Comparison of ENCODE assay signal across 1 cellular context in the genomic region with DNA sequence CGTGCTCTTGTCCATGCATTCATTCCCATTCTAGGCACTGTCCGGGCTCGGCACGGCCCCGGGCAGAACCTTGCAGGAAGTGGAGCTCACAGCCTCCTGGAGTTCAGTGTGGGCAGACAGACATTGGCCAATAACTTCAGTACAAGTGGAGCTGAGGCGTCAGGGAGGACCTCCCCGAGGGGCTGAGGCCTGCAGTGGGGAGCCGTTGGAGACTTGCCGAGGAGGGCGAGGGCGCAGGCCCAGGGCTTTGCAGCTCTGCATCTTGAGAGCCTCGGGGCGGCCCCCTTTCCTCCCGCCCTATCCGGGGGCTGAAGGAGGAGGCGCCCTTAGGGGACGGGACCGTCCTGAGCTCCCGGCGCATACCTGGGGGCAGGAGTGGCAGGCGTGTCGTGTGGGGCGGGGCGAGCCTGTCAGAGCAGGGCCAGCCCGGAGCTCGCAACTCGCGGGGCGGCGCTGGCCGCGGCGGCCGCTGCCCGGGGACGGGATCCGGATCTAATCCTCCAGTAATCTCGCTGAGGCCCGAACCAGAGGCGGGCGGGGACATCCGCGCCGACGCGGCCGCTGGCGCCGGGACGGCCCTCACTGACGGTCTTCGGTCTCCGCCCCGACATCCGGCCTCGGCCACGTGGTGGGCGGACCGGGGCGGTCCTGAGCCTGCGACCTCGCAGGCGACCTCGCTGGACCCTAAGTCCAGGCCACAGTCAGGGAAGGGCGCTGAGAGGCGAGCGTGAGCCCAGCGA.
TF ChIP-seq lines count a peak whose summit lies in the region.

Gene ACY1 (plus strand): TSS at position 698 of the 740 bp plus-strand sequence. CDS start 530 bp downstream, outside the sequence.

TF ChIP-seq in K562, 482 proteins besides CTCF, POLR2A, EP300 and RAD21 (continued from another document and continues in another):
- TF ChIP-seq HINFP (tag; conservative IDR thresholded peaks at IDR 0.05; ENCODE audit: low read depth) (no peak), CBX2 (IDR thresholded peaks at IDR 0.05; ENCODE audit: insufficient read depth, low read length, poor library complexity, severe bottlenecking) (no peak), PML (IDR thresholded peaks at IDR 0.05; ENCODE audit: low read length) (no peak; the same call in 1 of the 2 replicates), ZNF24 (IDR thresholded peaks at IDR 0.05) (no peak), FOSL1 (tag; conservative IDR thresholded peaks at IDR 0.05) (0 out of 2 replicates have a peak, but pooled peaks have one; percentile 40), WHSC1 (IDR thresholded peaks at IDR 0.05; ENCODE audit: low read length) (no peak), ATF7 (IDR thresholded peaks at IDR 0.05) (peak; percentile 65; the same call in 1 of the 2 replicates), SIRT6 (IDR thresholded peaks at IDR 0.05; ENCODE audit: low read depth, low read length) (no peak), HDAC1 (IDR thresholded peaks at IDR 0.05) (peak in 1 of 2 experiments; percentile 78; a peak in 2 of 4 replicates), TSC22D4 (tag; IDR thresholded peaks at IDR 0.05) (no peak), GATA2 (CRISPR knock-in tag; IDR thresholded peaks at IDR 0.05) (peak; percentile 53; the same call in 1 of the 2 replicates), CHD2 (IDR thresholded peaks at IDR 0.05; ENCODE audit: low read depth, low read length) (no peak), MNT (conservative IDR thresholded peaks at IDR 0.05) (peak; percentile 96 to 97), CHD1 (IDR thresholded peaks at IDR 0.05; ENCODE audit: low read length) (no peak), TCF3 (CRISPR knock-in tag; IDR thresholded peaks at IDR 0.05) (peak; percentile 45; the same call in 1 of the 2 replicates), ZNF384 (IDR thresholded peaks at IDR 0.05; ENCODE audit: low read depth, low read length) (no peak; the same call in 1 of the 2 replicates), SREBF1 (IDR thresholded peaks at IDR 0.05; ENCODE audit: borderline replicate concordance, low read depth, low read length) (no peak), HNRNPH1 (optimal IDR thresholded peaks at IDR 0.05; ENCODE audit: low read depth, low read length) (no peak), ATF6 (CRISPR knock-in tag; IDR thresholded peaks at IDR 0.05) (no peak; the same call in 1 of the 2 replicates), RBBP5 (IDR thresholded peaks at IDR 0.05; ENCODE audit: borderline replicate concordance, insufficient read depth, low read length, poor library complexity, severe bottlenecking) (peak; percentile 56), SMC3 (conservative IDR thresholded peaks at IDR 0.05; ENCODE audit: insufficient read depth, low read depth, low read length) (no peak), ZNF146 (CRISPR knock-in tag; IDR thresholded peaks at IDR 0.05; ENCODE audit: unreplicated experiment) (no peak), ZFPM2 (CRISPR knock-in tag; IDR thresholded peaks at IDR 0.05) (no peak), NR2F6 (CRISPR knock-in tag; IDR thresholded peaks at IDR 0.05) (no peak), EGR1 (conservative IDR thresholded peaks at IDR 0.05) (no peak; the same call in 1 of the 2 replicates), YBX1 (IDR thresholded peaks at IDR 0.05) (no peak), RFX5 (IDR thresholded peaks at IDR 0.05; ENCODE audit: low read depth, low read length) (no peak), ETV5 (CRISPR knock-in tag; IDR thresholded peaks at IDR 0.05; ENCODE audit: low read depth) (peak; percentile 94), ZNF133 (CRISPR knock-in tag; IDR thresholded peaks at IDR 0.05) (no peak), MAFK (IDR thresholded peaks at IDR 0.05; ENCODE audit: low read length) (no peak), ZNF518B (CRISPR knock-in tag; IDR thresholded peaks at IDR 0.05) (no peak), PHF21A (IDR thresholded peaks at IDR 0.05; ENCODE audit: borderline replicate concordance, low read depth) (no peak), ZNF197 (CRISPR knock-in tag; IDR thresholded peaks at IDR 0.05; ENCODE audit: low read depth) (no peak), MAFG (tag; conservative IDR thresholded peaks at IDR 0.05) (no peak), CREM (IDR thresholded peaks at IDR 0.05; ENCODE audit: low read depth) (peak; percentile 87), PKNOX1 (IDR thresholded peaks at IDR 0.05) (peak; percentile 77), POLR3G (IDR thresholded peaks at IDR 0.05; ENCODE audit: extremely low read depth, insufficient read length, insufficient replicate concordance) (no peak)
- TF ChIP-seq, protein P1, sequence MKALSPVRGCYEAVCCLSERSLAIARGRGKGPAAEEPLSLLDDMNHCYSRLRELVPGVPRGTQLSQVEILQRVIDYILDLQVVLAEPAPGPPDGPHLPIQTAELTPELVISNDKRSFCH (CRISPR knock-in tag; IDR thresholded peaks at IDR 0.05) = no peak
- TF ChIP-seq, protein P1 (tag; IDR thresholded peaks at IDR 0.05) = no peak
- TF ChIP-seq, protein P2, sequence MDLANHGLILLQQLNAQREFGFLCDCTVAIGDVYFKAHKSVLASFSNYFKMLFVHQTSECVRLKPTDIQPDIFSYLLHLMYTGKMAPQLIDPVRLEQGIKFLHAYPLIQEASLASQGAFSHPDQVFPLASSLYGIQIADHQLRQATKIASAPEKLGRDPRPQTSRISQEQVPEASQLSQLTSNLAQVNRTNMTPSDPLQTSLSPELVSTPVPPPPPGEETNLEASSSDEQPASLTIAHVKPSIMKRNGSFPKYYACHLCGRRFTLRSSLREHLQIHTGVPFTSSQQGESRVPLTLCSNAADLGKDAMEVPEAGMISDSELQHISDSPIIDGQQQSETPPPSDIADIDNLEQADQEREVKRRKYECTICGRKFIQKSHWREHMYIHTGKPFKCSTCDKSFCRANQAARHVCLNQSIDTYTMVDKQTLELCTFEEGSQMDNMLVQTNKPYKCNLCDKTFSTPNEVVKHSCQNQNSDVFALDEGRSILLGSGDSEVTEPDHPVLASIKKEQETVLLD (IDR thresholded peaks at IDR 0.05) = no peak
